Comparison of ENCODE assay signal across 7 cellular contexts in genomic region chr18:74806700-74807416, GRCh38.
DNase-seq lines count a peak whose midpoint lies in the region; ATAC-seq and TF ChIP-seq lines count a peak whose summit lies in the region.

No MANE protein-coding gene starts in this region.

- H4K20me1 ChIP-seq in Karpas-422 (ENCODE audit: insufficient read depth, low read depth, low read length) = no peaks in the 10 kb centered on the region

- ATAC-seq in GM18517 (IDR thresholded peaks at IDR 0.05; ENCODE audit: unreplicated experiment) = peak; percentile 98
- ATAC-seq in GM21737 (IDR thresholded peaks at IDR 0.05; ENCODE audit: unreplicated experiment) = peak; percentile 99
- peak; percentile 60 for ATAC-seq in body of pancreas

- no peaks in the 10 kb centered on the region for H3K27me3 ChIP-seq in Karpas-422 (ENCODE audit: low read length)
- no peaks in the 10 kb centered on the region for H3K27me3 ChIP-seq in body of pancreas
- H3K27me3 ChIP-seq in skeletal muscle satellite cell (ENCODE audit: control insufficient read depth, insufficient read depth, low read length) = no peaks in the 10 kb centered on the region
- H3K27me3 ChIP-seq in vagina = no peaks in the 10 kb centered on the region
- H3K27me3 ChIP-seq in adrenal gland = no peaks in the 10 kb centered on the region

- H3K4me3 ChIP-seq in Karpas-422 (ENCODE audit: low read length) (peak overlapping the region; percentile 37), body of pancreas (no peak overlapping the region), skeletal muscle satellite cell (ENCODE audit: low read length) (no peak overlapping the region), vagina (no peak overlapping the region), adrenal gland (no peak overlapping the region)

- H3K9me3 ChIP-seq in Karpas-422 (ENCODE audit: low read length) (no peaks in the 10 kb centered on the region), body of pancreas (no peaks in the 10 kb centered on the region), skeletal muscle satellite cell (replicated peaks; ENCODE audit: low read length) (no peaks in the 10 kb centered on the region), vagina (no peaks in the 10 kb centered on the region), adrenal gland (replicated peaks in 1 of 3) (no peaks in the 10 kb centered on the region)

- H3K9me2 ChIP-seq in Karpas-422 (replicated peaks; ENCODE audit: insufficient read depth, low read length) = no peaks in the 10 kb centered on the region

- intact Hi-C loops in body of pancreas (cut with DNase I) = no loop called here
- intact Hi-C loops in vagina (cut with DNase I) = no loop called here
- intact Hi-C loops in adrenal gland (cut with DNase I) = no loop called here

- DNase-seq in Karpas-422 (peak; percentile 87), body of pancreas (no peak), vagina (ENCODE audit: extremely low spot score in 2 of 2) (no peak), adrenal gland (no peak)

- TF ChIP-seq CTCF in body of pancreas (IDR thresholded peaks at IDR 0.05) (no peak), vagina (IDR thresholded peaks at IDR 0.05) (no peak), adrenal gland (IDR thresholded peaks at IDR 0.05) (no peak)

- H3K4me2 ChIP-seq in Karpas-422 (ENCODE audit: low read depth, low read length, poor library complexity, severe bottlenecking) (peak overlapping the region; percentile 65), skeletal muscle satellite cell (ENCODE audit: low read length) (peak overlapping the region; percentile 55)

- no peaks in the 10 kb centered on the region for H3K36me3 ChIP-seq in Karpas-422 (ENCODE audit: insufficient read depth, low read length)
- H3K36me3 ChIP-seq in body of pancreas (replicated peaks in 1 of 2; ENCODE audit: insufficient read depth in 1 of 2, low read depth in 2 of 2) = no peaks in the 10 kb centered on the region
- no peaks in the 10 kb centered on the region for H3K36me3 ChIP-seq in skeletal muscle satellite cell (ENCODE audit: insufficient read depth, low read length)
- H3K36me3 ChIP-seq in vagina = no peaks in the 10 kb centered on the region
- H3K36me3 ChIP-seq in adrenal gland (replicated peaks in 1 of 2) = no peaks in the 10 kb centered on the region

- H3K79me2 ChIP-seq in Karpas-422 (ENCODE audit: low read length) = no peaks in the 10 kb centered on the region

- peaks cover 43% of the 10 kb centered on the region for H3K4me1 ChIP-seq in Karpas-422 (ENCODE audit: low read length)
- H3K4me1 ChIP-seq in body of pancreas = peaks cover 19% of the 10 kb centered on the region
- peaks cover 14% of the 10 kb centered on the region for H3K4me1 ChIP-seq in skeletal muscle satellite cell (ENCODE audit: control insufficient read depth, insufficient read depth, low read length)
- no peaks in the 10 kb centered on the region for H3K4me1 ChIP-seq in vagina
- peaks cover 0 to 12% of the 10 kb centered on the region in 2 donors for H3K4me1 ChIP-seq in adrenal gland (replicated peaks in 1 of 2)

- TF ChIP-seq POLR2A in body of pancreas (IDR thresholded peaks at IDR 0.05) (no peak), vagina (IDR thresholded peaks at IDR 0.05) (no peak), adrenal gland (IDR thresholded peaks at IDR 0.05) (no peak)

- H3K27ac ChIP-seq in Karpas-422 (ENCODE audit: low read length) (peak overlapping the region; percentile 86), body of pancreas (no peak overlapping the region), vagina (no peak overlapping the region), adrenal gland (no peak overlapping the region)

- 86 to 90% methylated on average over 7 of the region's 7 CpGs for WGBS in body of pancreas, 2 donors
- WGBS in adrenal gland, 4 donors = 87 to 92% (median 90%) methylated on average over 7 of the region's 7 CpGs

- peak overlapping the region; percentile 49 for H3K9ac ChIP-seq in Karpas-422 (ENCODE audit: low read length)
- peak overlapping the region; percentile 55 for H3K9ac ChIP-seq in skeletal muscle satellite cell (ENCODE audit: low read depth, low read length)

- H2AFZ ChIP-seq in Karpas-422 (ENCODE audit: low read length) = peak overlapping the region; percentile 38
